1 cellular context compared by ENCODE assay signal in the genomic region with DNA sequence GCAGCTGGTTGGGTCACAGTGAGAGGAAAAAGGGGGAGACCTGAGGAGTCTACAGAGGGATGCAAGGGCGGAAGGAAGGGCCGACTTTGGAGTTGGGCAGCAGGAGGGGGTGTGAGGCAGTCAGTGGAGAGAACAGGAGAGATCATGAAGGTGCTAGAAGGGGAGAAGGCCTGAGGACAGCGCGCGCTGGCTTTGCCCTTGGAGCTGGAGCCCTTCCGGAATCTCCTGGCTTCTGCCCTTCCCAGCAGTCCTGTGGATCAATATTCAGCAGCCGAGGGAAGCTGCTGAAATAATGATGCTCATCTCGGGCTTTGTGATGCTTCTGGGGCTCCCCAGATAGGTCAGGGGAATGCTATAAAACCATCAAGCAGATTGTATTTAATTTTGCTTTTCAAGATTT.
TF ChIP-seq lines count a peak whose summit lies in the region.

No MANE protein-coding gene starts in this region.

TF ChIP-seq in HepG2, 621 proteins besides CTCF, POLR2A, EP300 and RAD21 (continued from another document):
- TF ChIP-seq, protein P1, sequence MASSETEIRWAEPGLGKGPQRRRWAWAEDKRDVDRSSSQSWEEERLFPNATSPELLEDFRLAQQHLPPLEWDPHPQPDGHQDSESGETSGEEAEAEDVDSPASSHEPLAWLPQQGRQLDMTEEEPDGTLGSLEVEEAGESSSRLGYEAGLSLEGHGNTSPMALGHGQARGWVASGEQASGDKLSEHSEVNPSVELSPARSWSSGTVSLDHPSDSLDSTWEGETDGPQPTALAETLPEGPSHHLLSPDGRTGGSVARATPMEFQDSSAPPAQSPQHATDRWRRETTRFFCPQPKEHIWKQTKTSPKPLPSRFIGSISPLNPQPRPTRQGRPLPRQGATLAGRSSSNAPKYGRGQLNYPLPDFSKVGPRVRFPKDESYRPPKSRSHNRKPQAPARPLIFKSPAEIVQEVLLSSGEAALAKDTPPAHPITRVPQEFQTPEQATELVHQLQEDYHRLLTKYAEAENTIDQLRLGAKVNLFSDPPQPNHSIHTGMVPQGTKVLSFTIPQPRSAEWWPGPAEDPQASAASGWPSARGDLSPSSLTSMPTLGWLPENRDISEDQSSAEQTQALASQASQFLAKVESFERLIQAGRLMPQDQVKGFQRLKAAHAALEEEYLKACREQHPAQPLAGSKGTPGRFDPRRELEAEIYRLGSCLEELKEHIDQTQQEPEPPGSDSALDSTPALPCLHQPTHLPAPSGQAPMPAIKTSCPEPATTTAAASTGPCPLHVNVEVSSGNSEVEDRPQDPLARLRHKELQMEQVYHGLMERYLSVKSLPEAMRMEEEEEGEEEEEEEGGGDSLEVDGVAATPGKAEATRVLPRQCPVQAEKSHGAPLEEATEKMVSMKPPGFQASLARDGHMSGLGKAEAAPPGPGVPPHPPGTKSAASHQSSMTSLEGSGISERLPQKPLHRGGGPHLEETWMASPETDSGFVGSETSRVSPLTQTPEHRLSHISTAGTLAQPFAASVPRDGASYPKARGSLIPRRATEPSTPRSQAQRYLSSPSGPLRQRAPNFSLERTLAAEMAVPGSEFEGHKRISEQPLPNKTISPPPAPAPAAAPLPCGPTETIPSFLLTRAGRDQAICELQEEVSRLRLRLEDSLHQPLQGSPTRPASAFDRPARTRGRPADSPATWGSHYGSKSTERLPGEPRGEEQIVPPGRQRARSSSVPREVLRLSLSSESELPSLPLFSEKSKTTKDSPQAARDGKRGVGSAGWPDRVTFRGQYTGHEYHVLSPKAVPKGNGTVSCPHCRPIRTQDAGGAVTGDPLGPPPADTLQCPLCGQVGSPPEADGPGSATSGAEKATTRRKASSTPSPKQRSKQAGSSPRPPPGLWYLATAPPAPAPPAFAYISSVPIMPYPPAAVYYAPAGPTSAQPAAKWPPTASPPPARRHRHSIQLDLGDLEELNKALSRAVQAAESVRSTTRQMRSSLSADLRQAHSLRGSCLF (CRISPR knock-in tag; IDR thresholded peaks at IDR 0.05; ENCODE audit: borderline replicate concordance): no peak
- TF ChIP-seq NR3C1 (CRISPR knock-in tag; IDR thresholded peaks at IDR 0.05): no peak
- no peak for TF ChIP-seq HMG20B (CRISPR knock-in tag; conservative IDR thresholded peaks at IDR 0.05)
- TF ChIP-seq SP1 (IDR thresholded peaks at IDR 0.05): no peak
- TF ChIP-seq SP1 (CRISPR knock-in tag; IDR thresholded peaks at IDR 0.05): no peak
- no peak for TF ChIP-seq ZNF770 (CRISPR knock-in tag; IDR thresholded peaks at IDR 0.05)
- no peak for TF ChIP-seq ZNF264 (CRISPR knock-in tag; IDR thresholded peaks at IDR 0.05)
- TF ChIP-seq HOXA3 (CRISPR knock-in tag; IDR thresholded peaks at IDR 0.05): no peak
- no peak for TF ChIP-seq SOX13 (IDR thresholded peaks at IDR 0.05)
- TF ChIP-seq SOX13 (CRISPR knock-in tag; conservative IDR thresholded peaks at IDR 0.05 in 1 of 2, IDR thresholded peaks at IDR 0.05 in 1 of 2): no peak
- TF ChIP-seq ZNF850 (CRISPR knock-in tag; conservative IDR thresholded peaks at IDR 0.05): no peak
- no peak for TF ChIP-seq ZNF275 (CRISPR knock-in tag; IDR thresholded peaks at IDR 0.05; ENCODE audit: borderline replicate concordance)
- TF ChIP-seq, protein P2, sequence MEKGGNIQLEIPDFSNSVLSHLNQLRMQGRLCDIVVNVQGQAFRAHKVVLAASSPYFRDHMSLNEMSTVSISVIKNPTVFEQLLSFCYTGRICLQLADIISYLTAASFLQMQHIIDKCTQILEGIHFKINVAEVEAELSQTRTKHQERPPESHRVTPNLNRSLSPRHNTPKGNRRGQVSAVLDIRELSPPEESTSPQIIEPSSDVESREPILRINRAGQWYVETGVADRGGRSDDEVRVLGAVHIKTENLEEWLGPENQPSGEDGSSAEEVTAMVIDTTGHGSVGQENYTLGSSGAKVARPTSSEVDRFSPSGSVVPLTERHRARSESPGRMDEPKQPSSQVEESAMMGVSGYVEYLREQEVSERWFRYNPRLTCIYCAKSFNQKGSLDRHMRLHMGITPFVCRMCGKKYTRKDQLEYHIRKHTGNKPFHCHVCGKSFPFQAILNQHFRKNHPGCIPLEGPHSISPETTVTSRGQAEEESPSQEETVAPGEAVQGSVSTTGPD (CRISPR knock-in tag; IDR thresholded peaks at IDR 0.05): no peak
- no peak for TF ChIP-seq NBN (conservative IDR thresholded peaks at IDR 0.05)
- no peak for TF ChIP-seq WIZ (CRISPR knock-in tag; IDR thresholded peaks at IDR 0.05)
- TF ChIP-seq ZNF205 (CRISPR knock-in tag; IDR thresholded peaks at IDR 0.05): no peak
